ENCODE assay signal across 10 cellular contexts in genomic region chr1:209829716-209830115, GRCh38. TPM values are rescaled to one million over a fixed set of nuclear protein-coding genes. Genes with fewer than 3 reads are reported as not detected.
DNase-seq lines count a peak whose midpoint lies in the region; ATAC-seq, FAIRE-seq and TF ChIP-seq lines count a peak whose summit lies in the region.
"Had no signal": no experiment of that assay in that cellular context is flagged by ENCODE, and none has a peak within 500 bp of the region (broad histone marks: within the 10 kb centered on the region; RNA-seq: fewer than 3 reads in every experiment).

No MANE protein-coding gene starts in this region.

- peaks cover 42% of the 10 kb centered on the region for H3K36me3 ChIP-seq in SK-N-MC (ENCODE audit: insufficient read depth, low read length)
- H3K36me3 ChIP-seq in endothelial cell of umbilical vein (ENCODE audit: control insufficient read depth in 2 of 2, extremely low read depth in 1 of 2, insufficient read depth in 2 of 2, low read length in 2 of 2) = peaks cover 8 to 11% of the 10 kb centered on the region in 2 experiments
- peaks cover 19% of the 10 kb centered on the region for H3K36me3 ChIP-seq in brain microvascular endothelial cell (replicated peaks)
- peaks cover 10 to 50% (median 37%) of the 10 kb centered on the region in 6 donors for H3K36me3 ChIP-seq in spleen

- CTCF ChIA-PET in activated naive CD4-positive, alpha-beta T cell treated with anti-CD3 and anti-CD28 coated beads, Interleukin-2, amount 10 ng/mL, durations not matched to agents 7 days and 5 days (lab: Charles Lee) = no interaction called here
- CTCF ChIA-PET in endothelial cell of umbilical vein (lab: Charles Lee) = interaction anchor here (0.7 to 1.1 kb wide), 3 partner anchors 9 to 21 kb away, joined by 3 to 5 read pairs (median 3); no protein-coding TSS in a partner anchor

- DNase-seq in activated naive CD4-positive, alpha-beta T cell treated with anti-CD3 and anti-CD28 coated beads, Interleukin-2, amount 10 ng/mL, durations not matched to agents 7 days and 5 days = no peak
- no peak for DNase-seq in activated naive CD4-positive, alpha-beta T cell treated with Interleukin-2 at 50 U/mL for 16 hours
- DNase-seq in SK-N-MC (ENCODE audit: low read depth, low spot score) (no peak), endothelial cell of umbilical vein (ENCODE audit: low read depth, low spot score) (no peak), brain microvascular endothelial cell (no peak), spleen (no peak), SK-N-DZ (ENCODE audit: low spot score) (no peak)
- no peak for DNase-seq in stimulated activated effector memory CD8-positive, alpha-beta T cell treated with anti-CD3 and anti-CD28 coated beads, Interleukin-12 subunit alpha, Interleukin-12 subunit beta, amount 100 ng/mL, for 72 hours (ENCODE audit: low spot score in 2 of 2)
- DNase-seq: MG63; stimulated activated CD4-positive, alpha-beta T cell treated with anti-CD3 and anti-CD28 coated beads, Interleukin-15, amount 100 ng/mL, for 24 hours had no signal

- peaks cover 36% of the 10 kb centered on the region for H3K36me3 Mint-ChIP-seq in activated naive CD4-positive, alpha-beta T cell treated with anti-CD3 and anti-CD28 coated beads, Interleukin-2, amount 10 ng/mL, durations not matched to agents 7 days and 5 days
- peaks cover 77% of the 10 kb centered on the region for H3K36me3 Mint-ChIP-seq in stimulated activated effector memory CD8-positive, alpha-beta T cell treated with anti-CD3 and anti-CD28 coated beads, Interleukin-12 subunit alpha, Interleukin-12 subunit beta, amount 100 ng/mL, for 72 hours

- no peak overlapping the region for H3K4me3 ChIP-seq in SK-N-MC
- no peak overlapping the region for H3K4me3 ChIP-seq in endothelial cell of umbilical vein (replicated peaks in 1 of 3; ENCODE audit: insufficient read depth in 1 of 3, low read depth in 1 of 3, low read length in 3 of 3)
- H3K4me3 ChIP-seq in brain microvascular endothelial cell (ENCODE audit: low read depth, low read length) = no peak overlapping the region
- H3K4me3 ChIP-seq in spleen = no peak overlapping the region

- H3K9me3 Mint-ChIP-seq in activated naive CD4-positive, alpha-beta T cell treated with anti-CD3 and anti-CD28 coated beads, Interleukin-2, amount 10 ng/mL, durations not matched to agents 7 days and 5 days = no peaks in the 10 kb centered on the region
- H3K9me3 Mint-ChIP-seq in stimulated activated effector memory CD8-positive, alpha-beta T cell treated with anti-CD3 and anti-CD28 coated beads, Interleukin-12 subunit alpha, Interleukin-12 subunit beta, amount 100 ng/mL, for 72 hours = no peaks in the 10 kb centered on the region

- intact Hi-C loops in endothelial cell of umbilical vein (cut with micrococcal nuclease) = no loop called here
- intact Hi-C loops in spleen (cut with DNase I; ENCODE audit: low total_unique reads) = no loop called here

- 89 to 100% (median 97%) methylated on average over 2 of the region's 2 CpGs for WGBS in spleen, 5 donors

- H2AFZ ChIP-seq in endothelial cell of umbilical vein (ENCODE audit: low read depth, low read length) = no peak overlapping the region

- no peak for FAIRE-seq in endothelial cell of umbilical vein (lab: Jason Lieb, UNC)

- in situ Hi-C loops in brain microvascular endothelial cell (cut with HindIII; ENCODE audit: low pct_ligation_motif_present, low sequenced_read_pairs) = no loop called here

- ATAC-seq in stimulated activated effector memory CD8-positive, alpha-beta T cell treated with anti-CD3 and anti-CD28 coated beads, Interleukin-12 subunit alpha, Interleukin-12 subunit beta, amount 100 ng/mL, for 72 hours = no peak

- peak overlapping the region; percentile 16 for H3K9ac ChIP-seq in SK-N-MC (ENCODE audit: insufficient read length)
- no peak overlapping the region for H3K9ac ChIP-seq in endothelial cell of umbilical vein (replicated peaks; ENCODE audit: extremely low read depth, insufficient read depth, low read length)

- H3K9me1 ChIP-seq in endothelial cell of umbilical vein (replicated peaks; ENCODE audit: control insufficient read depth, extremely low read depth, insufficient read depth, low read length) = no peaks in the 10 kb centered on the region

- H3K27ac Mint-ChIP-seq in activated naive CD4-positive, alpha-beta T cell treated with anti-CD3 and anti-CD28 coated beads, Interleukin-2, amount 10 ng/mL, durations not matched to agents 7 days and 5 days = no peak overlapping the region
- peak overlapping the region; percentile 87 for H3K27ac Mint-ChIP-seq in stimulated activated effector memory CD8-positive, alpha-beta T cell treated with anti-CD3 and anti-CD28 coated beads, Interleukin-12 subunit alpha, Interleukin-12 subunit beta, amount 100 ng/mL, for 72 hours

- dilution Hi-C loops in endothelial cell of umbilical vein (cut with MboI; ENCODE audit: extremely low pct_ligation_motif_present, low sequenced_read_pairs) = loop anchor here (25.0 kb wide), 1 partner anchor 533 kb away; no protein-coding TSS in a partner anchor

- no peaks in the 10 kb centered on the region for H3K9me3 ChIP-seq in SK-N-MC (ENCODE audit: low read depth, low read length)
- H3K9me3 ChIP-seq in endothelial cell of umbilical vein (replicated peaks; ENCODE audit: control insufficient read depth, insufficient read depth, low read length) = no peaks in the 10 kb centered on the region
- H3K9me3 ChIP-seq in spleen = no peaks in the 10 kb centered on the region
- H3K9me3 ChIP-seq: MG63 had no signal

- H3K27me3 Mint-ChIP-seq in activated naive CD4-positive, alpha-beta T cell treated with anti-CD3 and anti-CD28 coated beads, Interleukin-2, amount 10 ng/mL, durations not matched to agents 7 days and 5 days = peaks cover 7% of the 10 kb centered on the region

- peaks cover 14% of the 10 kb centered on the region for H3K79me2 ChIP-seq in endothelial cell of umbilical vein (ENCODE audit: control insufficient read depth, insufficient read depth, low read length)

- H3K4me1 ChIP-seq in endothelial cell of umbilical vein (ENCODE audit: control insufficient read depth, extremely low read depth, insufficient read depth, low read length) = peaks cover 41% of the 10 kb centered on the region
- H3K4me1 ChIP-seq in spleen = peaks cover 11 to 42% (median 17%) of the 10 kb centered on the region in 6 donors

- H3K4me3 Mint-ChIP-seq in activated naive CD4-positive, alpha-beta T cell treated with anti-CD3 and anti-CD28 coated beads, Interleukin-2, amount 10 ng/mL, durations not matched to agents 7 days and 5 days = peak overlapping the region; percentile 90
- H3K4me3 Mint-ChIP-seq in stimulated activated effector memory CD8-positive, alpha-beta T cell treated with anti-CD3 and anti-CD28 coated beads, Interleukin-12 subunit alpha, Interleukin-12 subunit beta, amount 100 ng/mL, for 72 hours = peak overlapping the region; percentile 88

- H3K27me3 ChIP-seq in endothelial cell of umbilical vein (ENCODE audit: control insufficient read depth in 2 of 2, insufficient read depth in 2 of 2, low read length in 2 of 2) (no peaks in the 10 kb centered on the region), brain microvascular endothelial cell (replicated peaks) (no peaks in the 10 kb centered on the region), spleen (replicated peaks in 1 of 7) (no peaks in the 10 kb centered on the region)
- H3K27me3 ChIP-seq: MG63 had no signal

- H3K4me1 Mint-ChIP-seq in activated naive CD4-positive, alpha-beta T cell treated with anti-CD3 and anti-CD28 coated beads, Interleukin-2, amount 10 ng/mL, durations not matched to agents 7 days and 5 days = peaks cover 32% of the 10 kb centered on the region
- H3K4me1 Mint-ChIP-seq in stimulated activated effector memory CD8-positive, alpha-beta T cell treated with anti-CD3 and anti-CD28 coated beads, Interleukin-12 subunit alpha, Interleukin-12 subunit beta, amount 100 ng/mL, for 72 hours = peaks cover 46% of the 10 kb centered on the region

- TF ChIP-seq CTCF in endothelial cell of umbilical vein (IDR thresholded peaks at IDR 0.05; ENCODE audit: extremely low read depth in 1 of 2, insufficient read depth in 1 of 2, low read depth in 1 of 2, low read length in 2 of 2) (no peak), brain microvascular endothelial cell (IDR thresholded peaks at IDR 0.05; ENCODE audit: low read depth, low read length, missing control alignments) (no peak), spleen (IDR thresholded peaks at IDR 0.05 in 8 of 11, conservative IDR thresholded peaks at IDR 0.05 in 3 of 11) (no peak)

- H4K20me1 ChIP-seq in endothelial cell of umbilical vein (replicated peaks; ENCODE audit: control insufficient read depth, extremely low read depth, insufficient read depth, low read length) = no peaks in the 10 kb centered on the region

- TF ChIP-seq POLR2A in endothelial cell of umbilical vein (IDR thresholded peaks at IDR 0.05; ENCODE audit: low read depth, low read length) = no peak
- no peak for TF ChIP-seq POLR2A in spleen (IDR thresholded peaks at IDR 0.05)

- peak overlapping the region; percentile 45 for H3K4me2 ChIP-seq in endothelial cell of umbilical vein (ENCODE audit: insufficient read depth, low read length)

- no TSS peak for BruUV-seq in endothelial cell of umbilical vein (replicated peaks; lab: Mats Ljungman, UMichigan)

- no peak overlapping the region for H3K27ac ChIP-seq in SK-N-MC
- H3K27ac ChIP-seq in endothelial cell of umbilical vein (ENCODE audit: insufficient read depth, low read depth, low read length) = no peak overlapping the region
- H3K27ac ChIP-seq in brain microvascular endothelial cell = no peak overlapping the region
- H3K27ac ChIP-seq in spleen = no peak overlapping the region

- POLR2A ChIA-PET in endothelial cell of umbilical vein (lab: Charles Lee) = no interaction called here

RNA-seq across cellular contexts. Expression of gene UTP25, which starts 1.9 kb away (rescaled TPM):
- total RNA-seq in endothelial cell of umbilical vein = 10.5 and 11.7 TPM in 2 replicates
- polyA plus RNA-seq in endothelial cell of umbilical vein = 5.9 and 6.6 TPM in 2 replicates
- polyA plus RNA-seq in endothelial cell of umbilical vein (2011; cell fraction: cytosol; rRNA removed) = 5.3 and 5.7 TPM in 2 replicates
- 23.9 and 27.8 TPM in 2 replicates for polyA plus RNA-seq in endothelial cell of umbilical vein (2011; cell fraction: nucleus; rRNA removed)
- 6.5 and 9.0 TPM in 2 replicates for polyA plus RNA-seq in endothelial cell of umbilical vein (2012)
- 20.9 and 22.0 TPM in 2 replicates for polyA minus RNA-seq in endothelial cell of umbilical vein
- polyA minus RNA-seq in endothelial cell of umbilical vein (2011; cell fraction: cytosol; rRNA and poly(A)+ RNA removed) = 10.0 TPM
- 47.3 and 73.9 TPM in 2 replicates for polyA minus RNA-seq in endothelial cell of umbilical vein (2011; cell fraction: nucleus; rRNA and poly(A)+ RNA removed)
- total RNA-seq in spleen = 10 to 100 TPM in 3 of 7 donors, 1 to 10 TPM in 4; 8.7 to 13.4 (median 10.0) TPM
- polyA plus RNA-seq in spleen = 1 to 10 TPM; 1.8 to 3.2 (median 2.2) TPM
- polyA plus RNA-seq in SK-N-DZ (2014; cell fraction: cytosol; rRNA removed) = 9.6 and 10.8 TPM in 2 replicates
- polyA plus RNA-seq in SK-N-DZ (2014; cell fraction: nucleus; rRNA removed) = 10.2 and 11.0 TPM in 2 replicates

RNA-seq across cellular contexts. Expression of gene IRF6, which starts 23.8 kb away (rescaled TPM):
- total RNA-seq in endothelial cell of umbilical vein (22.1 and 42.0 TPM in 2 replicates), spleen (1 to 10 TPM; 3.1 to 5.6 (median 4.0) TPM)
- polyA plus RNA-seq in endothelial cell of umbilical vein (55.8 and 65.0 TPM in 2 replicates), spleen (1 to 10 TPM in 2 of 3 donors, under 1 TPM in 1; 0.59 to 1.6 (median 1.4) TPM)
- 33.7 and 34.7 TPM in 2 replicates for polyA plus RNA-seq in endothelial cell of umbilical vein (2011; cell fraction: cytosol; rRNA removed)
- polyA plus RNA-seq in endothelial cell of umbilical vein (2011; cell fraction: nucleus; rRNA removed) = 120 and 125 TPM in 2 replicates
- polyA plus RNA-seq in endothelial cell of umbilical vein (2012) = 3.6 and 7.9 TPM in 2 replicates
- polyA minus RNA-seq in endothelial cell of umbilical vein = 176 and 196 TPM in 2 replicates
- polyA minus RNA-seq in endothelial cell of umbilical vein (2011; cell fraction: cytosol; rRNA and poly(A)+ RNA removed) = not detected
- 126 and 158 TPM in 2 replicates for polyA minus RNA-seq in endothelial cell of umbilical vein (2011; cell fraction: nucleus; rRNA and poly(A)+ RNA removed)
- not detected in 2 replicates for polyA plus RNA-seq in SK-N-DZ (2014; cell fraction: cytosol; rRNA removed)
- polyA plus RNA-seq in SK-N-DZ (2014; cell fraction: nucleus; rRNA removed) = 0.37 TPM in 1 of 2 replicates, not detected in the other

RNA-seq across cellular contexts. Expression of gene C1orf74, which starts 45.4 kb away (rescaled TPM):
- total RNA-seq in endothelial cell of umbilical vein (2.3 and 3.0 TPM in 2 replicates), spleen (1 to 10 TPM; 1.0 to 2.7 (median 1.8) TPM)
- polyA plus RNA-seq in endothelial cell of umbilical vein (2.4 TPM in 2 replicates), spleen (1 to 10 TPM in 2 of 3 donors, under 1 TPM in 1; 0.96 to 1.6 (median 1.5) TPM)
- polyA plus RNA-seq in endothelial cell of umbilical vein (2011; cell fraction: cytosol; rRNA removed) = 1.1 and 1.7 TPM in 2 replicates
- 12.1 and 12.6 TPM in 2 replicates for polyA plus RNA-seq in endothelial cell of umbilical vein (2011; cell fraction: nucleus; rRNA removed)
- 1.2 and 1.3 TPM in 2 replicates for polyA plus RNA-seq in endothelial cell of umbilical vein (2012)
- polyA minus RNA-seq in endothelial cell of umbilical vein = 7.8 and 11.1 TPM in 2 replicates
- polyA minus RNA-seq in endothelial cell of umbilical vein (2011; cell fraction: cytosol; rRNA and poly(A)+ RNA removed) = 1.1 TPM
- polyA minus RNA-seq in endothelial cell of umbilical vein (2011; cell fraction: nucleus; rRNA and poly(A)+ RNA removed) = 24.5 and 31.8 TPM in 2 replicates
- polyA plus RNA-seq in SK-N-DZ (2014; cell fraction: cytosol; rRNA removed) = 3.9 and 4.3 TPM in 2 replicates
- 2.2 and 2.4 TPM in 2 replicates for polyA plus RNA-seq in SK-N-DZ (2014; cell fraction: nucleus; rRNA removed)
